29 cellular contexts compared by ENCODE assay signal in the genomic region with DNA sequence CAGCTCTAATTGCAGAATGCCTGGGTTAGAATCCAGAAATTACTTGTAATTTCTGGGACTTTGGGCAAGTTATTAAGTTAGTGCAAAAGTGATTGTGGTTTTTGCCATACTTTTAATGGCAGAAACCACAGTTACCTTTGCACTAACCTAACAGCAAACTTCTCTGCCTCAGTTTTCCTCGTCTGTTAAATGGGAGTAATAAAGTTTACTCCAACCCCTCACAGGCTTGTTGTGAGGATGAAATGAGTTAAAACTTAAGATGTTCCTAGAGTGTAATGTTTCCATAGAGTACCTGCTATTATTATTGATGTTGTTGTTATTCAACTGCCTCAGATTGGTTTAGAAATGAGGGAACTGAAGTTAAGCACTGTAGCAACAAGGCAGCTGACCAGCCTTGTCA.
"Had no signal": no experiment of that assay in that cellular context is flagged by ENCODE, and none has a peak within 500 bp of the region (broad histone marks: within the 10 kb centered on the region; RNA-seq: fewer than 3 reads in every experiment).

No MANE protein-coding gene starts in this region.

- FAIRE-seq: endothelial cell of umbilical vein, islet of Langerhans had no signal

- H3K4me3 ChIP-seq: colonic mucosa, esophagus muscularis mucosa, gastroesophageal sphincter, heart left ventricle, lung, mucosa of descending colon, psoas muscle, skin epidermis, suprapubic skin, transverse colon, vagina had no signal

- H3K27ac ChIP-seq: colonic mucosa, esophagus muscularis mucosa, foreskin keratinocyte, gastroesophageal sphincter, heart left ventricle, psoas muscle, skin epidermis, suprapubic skin, transverse colon, vagina had no signal

- H3K4me1 Mint-ChIP-seq: endodermal cell; memory B cell; nephron progenitor cell; stimulated activated naive CD8-positive, alpha-beta T cell treated with anti-CD3 and anti-CD28 coated beads, Interleukin-15, amount 100 ng/mL, for 72 hours had no signal

- DNase-seq: colonic mucosa; effector CD8-positive, alpha-beta T cell; endodermal cell; foreskin keratinocyte; heart left ventricle; hippocampal formation; kidney glomerular epithelial cell; left ventricle myocardium superior; mucosa of descending colon; naive B cell; nephron progenitor cell; nucleus accumbens; psoas muscle; right cardiac atrium; stimulated activated CD4-positive, alpha-beta T cell treated with anti-CD3 and anti-CD28 coated beads, Interleukin-15, amount 100 ng/mL, for 24 hours; stimulated activated CD4-positive, alpha-beta T cell treated with anti-CD3 and anti-CD28 coated beads, Interleukin-2, amount 100 ng/mL, for 48 hours; stimulated activated naive CD4-positive, alpha-beta T cell; stimulated activated naive CD8-positive, alpha-beta T cell treated with anti-CD3 and anti-CD28 coated beads, Interleukin-15, amount 100 ng/mL, for 72 hours; transverse colon had no signal

- H3K36me3 Mint-ChIP-seq: memory B cell had no signal

- H3K4me1 ChIP-seq: colonic mucosa, foreskin keratinocyte, psoas muscle, transverse colon had no signal

- H3K4me3 Mint-ChIP-seq: dendritic cell treated with granulocyte-macrophage colony-stimulating factor and Interleukin-4, amounts not matched to agents 40 ng/mL and 50 ng/mL, for 4 days; endodermal cell; memory B cell; naive B cell; nephron progenitor cell; stimulated activated naive CD8-positive, alpha-beta T cell treated with anti-CD3 and anti-CD28 coated beads, Interleukin-15, amount 100 ng/mL, for 72 hours had no signal

- H3K27ac Mint-ChIP-seq: dendritic cell treated with granulocyte-macrophage colony-stimulating factor and Interleukin-4, amounts not matched to agents 40 ng/mL and 50 ng/mL, for 4 days; endodermal cell; memory B cell; stimulated activated naive CD8-positive, alpha-beta T cell treated with anti-CD3 and anti-CD28 coated beads, Interleukin-15, amount 100 ng/mL, for 72 hours had no signal

- H3K36me3 ChIP-seq: colonic mucosa, suprapubic skin, transverse colon, vagina had no signal

- ATAC-seq: foreskin keratinocyte; gastroesophageal sphincter; mucosa of descending colon; psoas muscle; stimulated activated naive CD8-positive, alpha-beta T cell treated with anti-CD3 and anti-CD28 coated beads, Interleukin-15, amount 100 ng/mL, for 72 hours had no signal

- H3K27me3 ChIP-seq: colonic mucosa, esophagus muscularis mucosa, foreskin keratinocyte, gastroesophageal sphincter, heart left ventricle, suprapubic skin, transverse colon, vagina had no signal

- H3K9me3 ChIP-seq: colonic mucosa, psoas muscle, suprapubic skin, transverse colon, vagina had no signal

- H3K27me3 Mint-ChIP-seq: dendritic cell treated with granulocyte-macrophage colony-stimulating factor and Interleukin-4, amounts not matched to agents 40 ng/mL and 50 ng/mL, for 4 days had no signal
